In the genomic region with DNA sequence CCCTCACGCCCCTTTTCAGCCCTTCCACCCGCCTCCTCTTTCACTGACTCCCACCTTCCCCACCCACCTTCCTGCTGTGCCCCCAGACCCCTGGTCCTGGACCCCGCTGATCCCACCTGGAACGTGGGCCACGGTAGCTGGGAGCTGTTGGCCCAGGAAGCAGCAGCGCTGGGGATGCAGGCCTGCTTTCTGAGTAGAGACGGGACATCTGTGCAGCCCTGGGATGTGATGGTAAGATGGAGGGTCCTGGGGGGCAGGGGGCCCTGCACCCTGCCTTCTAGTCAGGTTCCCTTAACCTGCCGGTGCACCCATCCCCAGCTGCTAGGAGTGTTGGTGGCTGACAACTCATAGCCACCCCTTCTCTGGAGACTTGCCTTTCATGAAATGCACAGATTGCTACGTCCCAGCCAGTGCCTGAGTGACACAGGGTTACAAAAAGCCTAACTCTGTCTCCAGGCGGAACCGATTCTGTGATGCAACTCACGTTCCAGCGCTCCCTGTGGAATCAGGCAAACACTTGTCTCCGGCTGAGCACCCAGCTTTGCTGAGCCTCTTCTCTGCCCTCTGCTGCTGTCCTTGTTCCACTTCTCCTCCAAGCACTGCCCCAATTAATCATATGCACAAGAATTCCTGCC, we compare ENCODE assay signal across 15 cellular contexts.
"Had no signal": no experiment of that assay in that cellular context is flagged by ENCODE, and none has a peak within 500 bp of the region (broad histone marks: within the 10 kb centered on the region; RNA-seq: fewer than 3 reads in every experiment).

No MANE protein-coding gene starts in this region.

- H3K27me3 Mint-ChIP-seq: activated naive CD8-positive, alpha-beta T cell treated with anti-CD3 and anti-CD28 coated beads, Interleukin-2, amount 50 U/mL, for 24 hours; memory B cell had no signal

- H3K9me3 ChIP-seq: psoas muscle, thoracic aorta had no signal

- H3K4me1 ChIP-seq: left ventricle myocardium inferior, psoas muscle, spleen, stomach had no signal

- H3K27ac Mint-ChIP-seq: activated naive CD4-positive, alpha-beta T cell treated with anti-CD3 and anti-CD28 coated beads for 36 hours; activated naive CD8-positive, alpha-beta T cell treated with anti-CD3 and anti-CD28 coated beads, Interleukin-2, amount 50 U/mL, for 24 hours; memory B cell; natural killer cell had no signal

- H3K4me3 ChIP-seq: left ventricle myocardium inferior, psoas muscle, spleen, stomach, thoracic aorta had no signal

- H3K4me1 Mint-ChIP-seq: activated naive CD8-positive, alpha-beta T cell treated with anti-CD3 and anti-CD28 coated beads, Interleukin-2, amount 50 U/mL, for 24 hours; memory B cell had no signal

- H3K27ac ChIP-seq: left ventricle myocardium inferior, psoas muscle, spleen, stomach, thoracic aorta had no signal

- H3K4me3 Mint-ChIP-seq: activated naive CD4-positive, alpha-beta T cell treated with anti-CD3 and anti-CD28 coated beads for 36 hours; activated naive CD8-positive, alpha-beta T cell treated with anti-CD3 and anti-CD28 coated beads, Interleukin-2, amount 50 U/mL, for 24 hours; memory B cell; natural killer cell had no signal

- H3K27me3 ChIP-seq: spleen, stomach had no signal

- DNase-seq: activated CD4-positive, alpha-beta T cell treated with anti-CD3 and anti-CD28 coated beads, Interleukin-2, amount 50 U/mL, for 48 hours; activated naive CD4-positive, alpha-beta T cell treated with anti-CD3 and anti-CD28 coated beads for 36 hours; activated naive CD8-positive, alpha-beta T cell treated with anti-CD3 and anti-CD28 coated beads, Interleukin-2, amount 50 U/mL, for 24 hours; aorta; erythroblast; kidney; left ventricle myocardium inferior; natural killer cell; occipital lobe; psoas muscle; spleen; stomach had no signal

- ATAC-seq: activated naive CD8-positive, alpha-beta T cell treated with anti-CD3 and anti-CD28 coated beads, Interleukin-2, amount 50 U/mL, for 24 hours; natural killer cell; psoas muscle; sciatic nerve had no signal
